15 cellular contexts compared by ENCODE assay signal in genomic region chr12:12839003-12839395, GRCh38. TPM values are rescaled to one million over a fixed set of nuclear protein-coding genes. Genes with fewer than 3 reads are reported as not detected.
DNase-seq lines count a peak whose midpoint lies in the region; ATAC-seq and TF ChIP-seq lines count a peak whose summit lies in the region.
"Had no signal": no experiment of that assay in that cellular context is flagged by ENCODE, and none has a peak within 500 bp of the region (broad histone marks: within the 10 kb centered on the region; RNA-seq: fewer than 3 reads in every experiment).

No MANE protein-coding gene starts in this region.

- no peak overlapping the region for H3K4me3 ChIP-seq in Panc1 (ENCODE audit: low read depth in 2 of 2, low read length in 2 of 2)
- H3K4me3 ChIP-seq: testis had no signal

- ATAC-seq in Panc1 = no peak
- ATAC-seq: stimulated activated effector memory CD8-positive, alpha-beta T cell treated with anti-CD3 and anti-CD28 coated beads, Interleukin-12 subunit alpha, Interleukin-12 subunit beta, amount 100 ng/mL, for 72 hours had no signal

- peak overlapping the region; percentile 93 for H3K27ac ChIP-seq in Panc1 (ENCODE audit: low read length)
- H3K27ac ChIP-seq: testis had no signal

- BruUV-seq in Panc1 (replicated peaks; lab: Mats Ljungman, UMichigan) = no TSS peak

- TF ChIP-seq CTCF in Panc1 (IDR thresholded peaks at IDR 0.05) (no peak), type B pancreatic cell (conservative IDR thresholded peaks at IDR 0.05) (no peak)

- H3K9me3 Mint-ChIP-seq in activated naive CD8-positive, alpha-beta T cell (ENCODE audit: low read depth) = no peaks in the 10 kb centered on the region
- no peaks in the 10 kb centered on the region for H3K9me3 Mint-ChIP-seq in activated naive CD8-positive, alpha-beta T cell treated with anti-CD3 and anti-CD28 coated beads for 36 hours
- no peaks in the 10 kb centered on the region for H3K9me3 Mint-ChIP-seq in type B pancreatic cell
- H3K9me3 Mint-ChIP-seq: stimulated activated effector memory CD8-positive, alpha-beta T cell treated with anti-CD3 and anti-CD28 coated beads, Interleukin-12 subunit alpha, Interleukin-12 subunit beta, amount 100 ng/mL, for 72 hours had no signal

- no peak for DNase-seq in activated naive CD8-positive, alpha-beta T cell treated with anti-CD3 and anti-CD28 coated beads for 36 hours
- DNase-seq in Panc1 (ENCODE audit: low read depth, low spot score) (no peak), type B pancreatic cell (ENCODE audit: extremely low spot score, unreplicated experiment) (no peak), NCI-H2107 treated with DMSO at 0.1 percent for 48 hours (lab: John Stamatoyannopoulos, UW; ENCODE audit: unreplicated experiment) (no peak), cardiac septum (ENCODE audit: low spot score) (no peak), H4 (ENCODE audit: low spot score) (no peak)
- DNase-seq in central memory CD4-positive, alpha-beta T cell = peak; percentile 13
- DNase-seq: activated CD4-positive, alpha-beta T cell treated with anti-CD3 and anti-CD28 coated beads for 48 hours; anterior cingulate cortex; NCI-H1930; NCI-H446; nucleus accumbens; testis had no signal

- H3K27ac Mint-ChIP-seq in activated naive CD8-positive, alpha-beta T cell = peak overlapping the region; percentile 16
- H3K27ac Mint-ChIP-seq in activated naive CD8-positive, alpha-beta T cell treated with anti-CD3 and anti-CD28 coated beads for 36 hours = no peak overlapping the region
- peak overlapping the region; percentile 98 for H3K27ac Mint-ChIP-seq in type B pancreatic cell
- H3K27ac Mint-ChIP-seq: stimulated activated effector memory CD8-positive, alpha-beta T cell treated with anti-CD3 and anti-CD28 coated beads, Interleukin-12 subunit alpha, Interleukin-12 subunit beta, amount 100 ng/mL, for 72 hours had no signal

- in situ Hi-C loops in Panc1 (cut with HindIII; ENCODE audit: low pct_unique_long_range_greater_than_20kb, low sequenced_read_pairs) = no loop called here

- H3K4me1 Mint-ChIP-seq in activated naive CD8-positive, alpha-beta T cell (ENCODE audit: low read depth) = peaks cover 24% of the 10 kb centered on the region
- H3K4me1 Mint-ChIP-seq in activated naive CD8-positive, alpha-beta T cell treated with anti-CD3 and anti-CD28 coated beads for 36 hours = peaks cover 14% of the 10 kb centered on the region
- H3K4me1 Mint-ChIP-seq in type B pancreatic cell (ENCODE audit: unreplicated experiment) = no peaks in the 10 kb centered on the region

- intact Hi-C loops in Panc1 (cut with micrococcal nuclease; ENCODE audit: unreplicated experiment) (no loop called here), cardiac septum (cut with DNase I) (no loop called here)

- H3K4me1 ChIP-seq in Panc1 (ENCODE audit: control insufficient read depth, insufficient read depth, low read length) = peaks cover 65% of the 10 kb centered on the region
- H3K4me1 ChIP-seq: testis had no signal

- H3K4me3 Mint-ChIP-seq in activated naive CD8-positive, alpha-beta T cell = no peak overlapping the region
- no peak overlapping the region for H3K4me3 Mint-ChIP-seq in activated naive CD8-positive, alpha-beta T cell treated with anti-CD3 and anti-CD28 coated beads for 36 hours
- no peak overlapping the region for H3K4me3 Mint-ChIP-seq in type B pancreatic cell
- H3K4me3 Mint-ChIP-seq: stimulated activated effector memory CD8-positive, alpha-beta T cell treated with anti-CD3 and anti-CD28 coated beads, Interleukin-12 subunit alpha, Interleukin-12 subunit beta, amount 100 ng/mL, for 72 hours had no signal

- peaks cover 7% of the 10 kb centered on the region for H3K36me3 Mint-ChIP-seq in activated naive CD8-positive, alpha-beta T cell
- H3K36me3 Mint-ChIP-seq in activated naive CD8-positive, alpha-beta T cell treated with anti-CD3 and anti-CD28 coated beads for 36 hours = peaks cover 11% of the 10 kb centered on the region
- peaks cover 43% of the 10 kb centered on the region for H3K36me3 Mint-ChIP-seq in type B pancreatic cell

- H3K27me3 ChIP-seq in Panc1 (ENCODE audit: control insufficient read depth, insufficient read depth, low read length) = no peaks in the 10 kb centered on the region
- H3K27me3 ChIP-seq: testis had no signal

- POLR2A ChIA-PET in Panc1 (lab: Charles Lee) = no interaction called here

- no peaks in the 10 kb centered on the region; the same call in 1 of the 2 replicates for H3K36me3 ChIP-seq in Panc1 (ENCODE audit: control insufficient read depth, insufficient read depth, low read length)

- CTCF ChIA-PET in Panc1 (lab: Charles Lee) = no interaction called here

- H3K9me3 ChIP-seq in Panc1 (ENCODE audit: control insufficient read depth, insufficient read depth, low read depth, low read length) = no peaks in the 10 kb centered on the region
- H3K9me3 ChIP-seq: testis had no signal

- no peaks in the 10 kb centered on the region for H3K27me3 Mint-ChIP-seq in activated naive CD8-positive, alpha-beta T cell
- no peaks in the 10 kb centered on the region for H3K27me3 Mint-ChIP-seq in activated naive CD8-positive, alpha-beta T cell treated with anti-CD3 and anti-CD28 coated beads for 36 hours
- H3K27me3 Mint-ChIP-seq in type B pancreatic cell = no peaks in the 10 kb centered on the region

RNA-seq across cellular contexts. Expression of gene DDX47, which starts 25.9 kb away (rescaled TPM):
- 100 to 1,000 TPM in 1 of 2 experiments, 10 to 100 TPM in 1; 98.5 to 107 TPM for total RNA-seq in activated naive CD8-positive, alpha-beta T cell treated with anti-CD3 and anti-CD28 coated beads for 36 hours
- total RNA-seq in Panc1 (2021; ENCODE audit: unreplicated experiment) (115 TPM), type B pancreatic cell (ENCODE audit: low replicate concordance) (73.0 and 142 TPM in 2 replicates), cardiac septum (25.5 TPM)
- 51.5 TPM for polyA plus RNA-seq in Panc1 (2012; ENCODE audit: insufficient read length)
- 194 and 203 TPM in 2 replicates for total RNA-seq in H4 (2014; rRNA removed; shearing (Covaris generic))

RNA-seq across cellular contexts. Expression of gene GPRC5A, which starts 52.4 kb away (rescaled TPM):
- under 1 TPM; 0.27 to 0.34 TPM for total RNA-seq in activated naive CD8-positive, alpha-beta T cell treated with anti-CD3 and anti-CD28 coated beads for 36 hours
- total RNA-seq in Panc1 (2021; ENCODE audit: unreplicated experiment) (648 TPM), type B pancreatic cell (ENCODE audit: low replicate concordance) (152 and 1,119 TPM in 2 replicates), cardiac septum (0.78 TPM)
- polyA plus RNA-seq in Panc1 (2012; ENCODE audit: insufficient read length) = 548 TPM
- total RNA-seq in H4 (2014; rRNA removed; shearing (Covaris generic)) = 10.1 and 10.9 TPM in 2 replicates

RNA-seq across cellular contexts. Expression of gene APOLD1, which starts 53.5 kb away (rescaled TPM):
- 1 to 10 TPM; 2.3 to 3.1 TPM for total RNA-seq in activated naive CD8-positive, alpha-beta T cell treated with anti-CD3 and anti-CD28 coated beads for 36 hours
- 4.1 TPM for total RNA-seq in Panc1 (2021; ENCODE audit: unreplicated experiment)
- 6.6 TPM for polyA plus RNA-seq in Panc1 (2012; ENCODE audit: insufficient read length)
- total RNA-seq in type B pancreatic cell (ENCODE audit: low replicate concordance) = 2.9 and 5.6 TPM in 2 replicates
- total RNA-seq in cardiac septum = 13.0 TPM
- total RNA-seq in H4 (2014; rRNA removed; shearing (Covaris generic)) = 2.7 and 3.1 TPM in 2 replicates

Comparison
In these comparisons a context has a peak if more than half of its experiments do, and no peak if none do; other contexts are left out.
1. RNA of gene GPRC5A, which starts 52.4 kb away (total RNA-seq): 648 TPM in Panc1 (single experiment) and 152 to 1,119 TPM in type B pancreatic cell; 10.1 to 10.9 TPM in H4, 0.78 TPM in cardiac septum (single experiment) and 0.27 to 0.34 TPM in activated naive CD8-positive, alpha-beta T cell treated with anti-CD3 and anti-CD28 coated beads for 36 hours; every median in the first group is over 10 times any median in the second.